Comparison of ENCODE assay signal across 9 cellular contexts in genomic region chr9:113343732-113344231, GRCh38. TPM values are rescaled to one million over a fixed set of nuclear protein-coding genes. Genes with fewer than 3 reads are reported as not detected.
DNase-seq lines count a peak whose midpoint lies in the region; ATAC-seq and TF ChIP-seq lines count a peak whose summit lies in the region.
"Had no signal": no experiment of that assay in that cellular context is flagged by ENCODE, and none has a peak within 500 bp of the region (broad histone marks: within the 10 kb centered on the region; RNA-seq: fewer than 3 reads in every experiment).

No MANE protein-coding gene starts in this region.

- no peaks in the 10 kb centered on the region for H3K9me3 ChIP-seq in thyroid gland

- WGBS in thyroid gland, 2 donors = 13 to 25% methylated on average over 1 of the region's 1 CpG

- H3K27me3 ChIP-seq in thyroid gland = no peaks in the 10 kb centered on the region

- intact Hi-C loops in thyroid gland (cut with DNase I) = no loop called here

- no peak for TF ChIP-seq CTCF in astrocyte of the cerebellum (IDR thresholded peaks at IDR 0.05; ENCODE audit: low read depth, low read length, missing control alignments)
- no peak for TF ChIP-seq CTCF in thyroid gland (IDR thresholded peaks at IDR 0.05)

- ATAC-seq in GM21825 (IDR thresholded peaks at IDR 0.05; ENCODE audit: unreplicated experiment) = no peak
- ATAC-seq: HCT116 had no signal

- peak overlapping the region; percentile 83 to 96 (median 92) for H3K27ac ChIP-seq in thyroid gland

- TF ChIP-seq POLR2A in thyroid gland (IDR thresholded peaks at IDR 0.05) = peak in 1 of 2 donors; percentile 29

- DNase-seq in DMS79 treated with DMSO at 0.1 percent for 48 hours (lab: John Stamatoyannopoulos, UW) (peak; percentile 95), NCI-H187 treated with DMSO at 0.1 percent for 48 hours (lab: John Stamatoyannopoulos, UW) (peak; percentile 43), astrocyte of the cerebellum (ENCODE audit: low read depth) (peak; percentile 29), kidney tubule cell (ENCODE audit: low spot score) (peak; percentile 43), thyroid gland (peak; percentile 98 to 99), iPS-NIHi11 (ENCODE audit: low spot score) (no peak)
- DNase-seq in activated CD4-positive, alpha-beta T cell treated with anti-CD3 and anti-CD28 coated beads for 1 hour = no peak

- no peaks in the 10 kb centered on the region for H3K36me3 ChIP-seq in thyroid gland

- H3K4me1 ChIP-seq in thyroid gland = peaks cover 19 to 37% of the 10 kb centered on the region in 2 donors

- H3K4me3 ChIP-seq in astrocyte of the cerebellum (ENCODE audit: low read depth, low read length) (no peak overlapping the region), thyroid gland (replicated peaks in 1 of 3) (no peak overlapping the region)

- in situ Hi-C loops in astrocyte of the cerebellum (cut with HindIII; ENCODE audit: low sequenced_read_pairs) = no loop called here

RNA-seq across cellular contexts. Expression of gene WDR31, which starts 3.7 kb away (rescaled TPM):
- 1 to 10 TPM; 3.8 to 7.3 (median 6.5) TPM for total RNA-seq in thyroid gland

RNA-seq across cellular contexts. Expression of gene BSPRY, which starts 5.6 kb away (rescaled TPM):
- total RNA-seq in thyroid gland = 10 to 100 TPM; 53.2 to 79.7 (median 67.1) TPM

RNA-seq across cellular contexts. Expression of gene HDHD3, which starts 33.0 kb away (rescaled TPM):
- total RNA-seq in thyroid gland = 10 to 100 TPM; 37.1 to 67.7 (median 53.0) TPM

RNA-seq across cellular contexts. Expression of gene RNF183, which starts 40.6 kb away (rescaled TPM):
- not detected for total RNA-seq in thyroid gland

RNA-seq across cellular contexts. Expression of gene ALAD, which starts 57.3 kb away (rescaled TPM):
- 10 to 100 TPM; 23.5 to 50.0 (median 31.8) TPM for total RNA-seq in thyroid gland

Comparison
In these comparisons a context has a peak if more than half of its experiments do, and no peak if none do; other contexts are left out.
1. DNase-seq: peak in DMS79 treated with DMSO at 0.1 percent for 48 hours (single experiment), NCI-H187 treated with DMSO at 0.1 percent for 48 hours (single experiment), astrocyte of the cerebellum (single experiment), kidney tubule cell (single experiment) and thyroid gland (2 of 2); none in iPS-NIHi11 (single experiment) and activated CD4-positive, alpha-beta T cell treated with anti-CD3 and anti-CD28 coated beads for 1 hour (single experiment).